Comparison of ENCODE assay signal across 21 cellular contexts in genomic region chrX:51178352-51178751, GRCh38.
DNase-seq lines count a peak whose midpoint lies in the region; ATAC-seq, FAIRE-seq and TF ChIP-seq lines count a peak whose summit lies in the region.
"Had no signal": no experiment of that assay in that cellular context is flagged by ENCODE, and none has a peak within 500 bp of the region (broad histone marks: within the 10 kb centered on the region; RNA-seq: fewer than 3 reads in every experiment).

No MANE protein-coding gene starts in this region.

- ATAC-seq in activated naive CD8-positive, alpha-beta T cell treated with anti-CD3 and anti-CD28 coated beads, Interleukin-2, amount 50 U/mL, for 24 hours = peak; percentile 24

- H3K27ac Mint-ChIP-seq in activated naive CD8-positive, alpha-beta T cell treated with anti-CD3 and anti-CD28 coated beads, Interleukin-2, amount 50 U/mL, for 24 hours = no peak overlapping the region
- H3K27ac Mint-ChIP-seq in activated naive CD8-positive, alpha-beta T cell treated with anti-CD3 and anti-CD28 coated beads for 36 hours = no peak overlapping the region
- H3K27ac Mint-ChIP-seq in activated CD4-positive, alpha-beta memory T cell treated with anti-CD3 and anti-CD28 coated beads, Interleukin-2, amount 10 ng/mL, durations not matched to agents 7 days and 5 days = no peak overlapping the region
- H3K27ac Mint-ChIP-seq: CD4-positive, alpha-beta memory T cell; HFFc6 had no signal

- H3K27me3 Mint-ChIP-seq in activated naive CD8-positive, alpha-beta T cell treated with anti-CD3 and anti-CD28 coated beads, Interleukin-2, amount 50 U/mL, for 24 hours = no peaks in the 10 kb centered on the region
- no peaks in the 10 kb centered on the region for H3K27me3 Mint-ChIP-seq in activated naive CD8-positive, alpha-beta T cell treated with anti-CD3 and anti-CD28 coated beads for 36 hours
- H3K27me3 Mint-ChIP-seq in activated CD4-positive, alpha-beta memory T cell treated with anti-CD3 and anti-CD28 coated beads, Interleukin-2, amount 10 ng/mL, durations not matched to agents 7 days and 5 days = no peaks in the 10 kb centered on the region
- H3K27me3 Mint-ChIP-seq: CD4-positive, alpha-beta memory T cell had no signal

- no peak overlapping the region for H3K4me3 Mint-ChIP-seq in activated naive CD8-positive, alpha-beta T cell treated with anti-CD3 and anti-CD28 coated beads, Interleukin-2, amount 50 U/mL, for 24 hours
- H3K4me3 Mint-ChIP-seq in activated naive CD8-positive, alpha-beta T cell treated with anti-CD3 and anti-CD28 coated beads for 36 hours = no peak overlapping the region
- no peak overlapping the region for H3K4me3 Mint-ChIP-seq in activated CD4-positive, alpha-beta memory T cell treated with anti-CD3 and anti-CD28 coated beads, Interleukin-2, amount 10 ng/mL, durations not matched to agents 7 days and 5 days
- H3K4me3 Mint-ChIP-seq: CD4-positive, alpha-beta memory T cell; HFFc6 had no signal

- H3K9me3 Mint-ChIP-seq in activated naive CD8-positive, alpha-beta T cell treated with anti-CD3 and anti-CD28 coated beads, Interleukin-2, amount 50 U/mL, for 24 hours = no peaks in the 10 kb centered on the region
- no peaks in the 10 kb centered on the region for H3K9me3 Mint-ChIP-seq in activated naive CD8-positive, alpha-beta T cell treated with anti-CD3 and anti-CD28 coated beads for 36 hours
- no peaks in the 10 kb centered on the region for H3K9me3 Mint-ChIP-seq in activated CD4-positive, alpha-beta memory T cell treated with anti-CD3 and anti-CD28 coated beads, Interleukin-2, amount 10 ng/mL, durations not matched to agents 7 days and 5 days

- peaks cover 4% of the 10 kb centered on the region for H3K4me1 Mint-ChIP-seq in activated naive CD8-positive, alpha-beta T cell treated with anti-CD3 and anti-CD28 coated beads, Interleukin-2, amount 50 U/mL, for 24 hours
- H3K4me1 Mint-ChIP-seq in activated naive CD8-positive, alpha-beta T cell treated with anti-CD3 and anti-CD28 coated beads for 36 hours = no peaks in the 10 kb centered on the region
- no peaks in the 10 kb centered on the region for H3K4me1 Mint-ChIP-seq in activated CD4-positive, alpha-beta memory T cell treated with anti-CD3 and anti-CD28 coated beads, Interleukin-2, amount 10 ng/mL, durations not matched to agents 7 days and 5 days
- H3K4me1 Mint-ChIP-seq: CD4-positive, alpha-beta memory T cell had no signal

- no peaks in the 10 kb centered on the region for H3K27me3 ChIP-seq in bronchial epithelial cell (ENCODE audit: control insufficient read depth, insufficient read depth, low read length)

- POLR2A ChIA-PET in activated CD4-positive, alpha-beta memory T cell treated with anti-CD3 and anti-CD28 coated beads, Interleukin-2, amount 10 ng/mL, durations not matched to agents 7 days and 5 days (lab: Charles Lee) = no interaction called here

- CTCF ChIA-PET in activated CD4-positive, alpha-beta memory T cell treated with anti-CD3 and anti-CD28 coated beads, Interleukin-2, amount 10 ng/mL, durations not matched to agents 7 days and 5 days (lab: Charles Lee) = no interaction called here

- FAIRE-seq in bronchial epithelial cell (lab: Jason Lieb, UNC) = peak; percentile 28
- FAIRE-seq: A204.1, H54 had no signal

- no peaks in the 10 kb centered on the region for H3K36me3 Mint-ChIP-seq in activated naive CD8-positive, alpha-beta T cell treated with anti-CD3 and anti-CD28 coated beads, Interleukin-2, amount 50 U/mL, for 24 hours (ENCODE audit: low read depth)
- no peaks in the 10 kb centered on the region for H3K36me3 Mint-ChIP-seq in activated naive CD8-positive, alpha-beta T cell treated with anti-CD3 and anti-CD28 coated beads for 36 hours
- no peaks in the 10 kb centered on the region for H3K36me3 Mint-ChIP-seq in activated CD4-positive, alpha-beta memory T cell treated with anti-CD3 and anti-CD28 coated beads, Interleukin-2, amount 10 ng/mL, durations not matched to agents 7 days and 5 days (ENCODE audit: low read depth)
- H3K36me3 Mint-ChIP-seq: CD4-positive, alpha-beta memory T cell had no signal

- no peaks in the 10 kb centered on the region for H3K36me3 ChIP-seq in bronchial epithelial cell (ENCODE audit: control insufficient read depth, insufficient read depth, low read length)
- H3K36me3 ChIP-seq: HAP-1 had no signal

- DNase-seq in activated naive CD8-positive, alpha-beta T cell treated with anti-CD3 and anti-CD28 coated beads, Interleukin-2, amount 50 U/mL, for 24 hours = no peak
- DNase-seq in activated naive CD8-positive, alpha-beta T cell treated with anti-CD3 and anti-CD28 coated beads for 36 hours = no peak
- DNase-seq in bronchial epithelial cell (ENCODE audit: low read depth) = no peak
- peak; percentile 2 for DNase-seq in left kidney (ENCODE audit: low read depth, low spot score)
- peak; percentile 49 for DNase-seq in putamen (ENCODE audit: low spot score)
- no peak for DNase-seq in GM20000 (ENCODE audit: low spot score)
- no peak for DNase-seq in activated CD4-positive, alpha-beta memory T cell treated with anti-CD3 and anti-CD28 coated beads, Interleukin-2, amount 10 ng/mL, durations not matched to agents 7 days and 5 days
- no peak for DNase-seq in GDM1 (lab: John Stamatoyannopoulos, UW)
- DNase-seq: ACHN; AML-193; C1 segment of cervical spinal cord; Calu3; CD4-positive, alpha-beta memory T cell; COR-L47; DMS53; DMS79 treated with DMSO at 0.1 percent for 48 hours; GOT3; HFFc6 had no signal

- no peak overlapping the region for H3K4me3 ChIP-seq in bronchial epithelial cell (ENCODE audit: low read depth, low read length)
- H3K4me3 ChIP-seq: HAP-1 had no signal

- TF ChIP-seq CTCF in bronchial epithelial cell (IDR thresholded peaks at IDR 0.05; ENCODE audit: insufficient read depth, low read length, severe bottlenecking) (no peak), GM20000 (IDR thresholded peaks at IDR 0.05; ENCODE audit: extremely low read depth, missing control alignments) (no peak)

Comparison
In these comparisons a context has a peak if more than half of its experiments do, and no peak if none do; other contexts are left out.
1. DNase-seq: peak in left kidney (single experiment) and putamen (single experiment); none in activated naive CD8-positive, alpha-beta T cell treated with anti-CD3 and anti-CD28 coated beads, Interleukin-2, amount 50 U/mL, for 24 hours (single experiment), activated naive CD8-positive, alpha-beta T cell treated with anti-CD3 and anti-CD28 coated beads for 36 hours (single experiment), bronchial epithelial cell (single experiment), GM20000 (single experiment), activated CD4-positive, alpha-beta memory T cell treated with anti-CD3 and anti-CD28 coated beads, Interleukin-2, amount 10 ng/mL, durations not matched to agents 7 days and 5 days (single experiment) and GDM1 (single experiment).